Comparison of ENCODE assay signal across 8 cellular contexts in genomic region chr12:53543539-53543938, GRCh38. TPM values are rescaled to one million over a fixed set of nuclear protein-coding genes. Genes with fewer than 3 reads are reported as not detected.
DNase-seq lines count a peak whose midpoint lies in the region; ATAC-seq and TF ChIP-seq lines count a peak whose summit lies in the region.

No MANE protein-coding gene starts in this region.

- no peaks in the 10 kb centered on the region for H4K20me1 ChIP-seq in PC-9 (ENCODE audit: insufficient read depth)
- no peaks in the 10 kb centered on the region for H4K20me1 ChIP-seq in osteoblast (ENCODE audit: insufficient read depth, low read length)

- H3K36me3 ChIP-seq in HUES64 (ENCODE audit: insufficient read depth, low read length) (peaks cover 27% of the 10 kb centered on the region), PC-9 (ENCODE audit: low read depth) (peaks cover 11% of the 10 kb centered on the region; the same call in 1 of the 2 replicates), gastroesophageal sphincter (peaks cover 0 to 75% of the 10 kb centered on the region in 2 donors), osteoblast (ENCODE audit: insufficient read depth, low read length) (peaks cover 39% of the 10 kb centered on the region), tibial nerve (peaks cover 0 to 65% (median 5%) of the 10 kb centered on the region in 3 donors)

- H3K79me2 ChIP-seq in PC-9 (ENCODE audit: low read depth) (no peaks in the 10 kb centered on the region), osteoblast (ENCODE audit: insufficient read depth, low read length) (no peaks in the 10 kb centered on the region)

- peak overlapping the region; percentile 67 for H3K27ac ChIP-seq in HUES64 (ENCODE audit: low read depth, low read length)
- H3K27ac ChIP-seq in PC-9 = 0 out of 2 replicates have a peak overlapping the region, but pooled peaks have one; percentile 4
- H3K27ac ChIP-seq in gastroesophageal sphincter = peak overlapping the region; percentile 63 to 69 (median 68)
- H3K27ac ChIP-seq in osteoblast (ENCODE audit: low read depth, low read length) = peak overlapping the region; percentile 69
- H3K27ac ChIP-seq in tibial nerve = peak overlapping the region in 3 of 4 donors; percentile 30 to 67 (median 58)

- H3K27me3 ChIP-seq in HUES64 (ENCODE audit: insufficient read depth, low read length) (no peaks in the 10 kb centered on the region), PC-9 (ENCODE audit: insufficient read depth, low read depth) (no peaks in the 10 kb centered on the region), gastroesophageal sphincter (no peaks in the 10 kb centered on the region), osteoblast (ENCODE audit: insufficient read depth, low read length) (no peaks in the 10 kb centered on the region), tibial nerve (no peaks in the 10 kb centered on the region)

- POLR2A ChIA-PET in PC-9 (lab: Charles Lee; ENCODE audit: unreplicated experiment) = interaction anchor here (0.7 kb wide), 1 partner anchor 116 kb away, joined by 5 read pairs; no protein-coding TSS in a partner anchor

- no peaks in the 10 kb centered on the region for H3K9me2 ChIP-seq in PC-9 (ENCODE audit: insufficient read depth)

- peaks cover 21% of the 10 kb centered on the region for H3F3A ChIP-seq in PC-9 (ENCODE audit: insufficient read depth, low read depth)

- DNase-seq in AG09319 (ENCODE audit: extremely low read depth, low read depth) (peak; percentile 47), PC-9 (peak in 1 of 2 experiments; percentile 19), osteoblast (ENCODE audit: insufficient read length, low spot score, missing footprints) (peak; percentile 93), tibial nerve (ENCODE audit: low spot score in 2 of 2) (peak; percentile 31 to 55)
- peak; percentile 74 for DNase-seq in activated effector memory CD4-positive, alpha-beta T cell treated with anti-CD3 and anti-CD28 coated beads, Interleukin-2, amount 50 U/mL, for 16 hours

- H3K4me2 ChIP-seq in PC-9 (no peak overlapping the region), osteoblast (ENCODE audit: insufficient read depth, low read length) (no peak overlapping the region)

- WGBS in HUES64 = 41% methylated on average over 5 of the region's 5 CpGs
- WGBS in gastroesophageal sphincter (ENCODE audit: low coverage in 1 of 2), 2 donors = 8 to 13% methylated on average over 5 of the region's 5 CpGs
- WGBS in tibial nerve, 2 donors = 23 to 27% methylated on average over 5 of the region's 5 CpGs

- H3K4me1 ChIP-seq in HUES64 (ENCODE audit: insufficient read depth, low read length) (peaks cover 7% of the 10 kb centered on the region; the same call in 1 of the 2 replicates), PC-9 (replicated peaks; ENCODE audit: insufficient read depth) (peaks cover 16% of the 10 kb centered on the region), gastroesophageal sphincter (peaks cover 0 to 28% (median 2%) of the 10 kb centered on the region in 3 donors), osteoblast (ENCODE audit: insufficient read depth, low read length) (peaks cover 13% of the 10 kb centered on the region), tibial nerve (peaks cover 0 to 29% (median 8%) of the 10 kb centered on the region in 4 donors)

- H3K4me3 ChIP-seq in HUES64 (ENCODE audit: low read length) = no peak overlapping the region
- no peak overlapping the region for H3K4me3 ChIP-seq in PC-9
- H3K4me3 ChIP-seq in gastroesophageal sphincter = no peak overlapping the region
- H3K4me3 ChIP-seq in osteoblast (ENCODE audit: insufficient read depth, low read length) = no peak overlapping the region
- H3K4me3 ChIP-seq in tibial nerve = no peak overlapping the region

- TF ChIP-seq POLR2A in gastroesophageal sphincter (IDR thresholded peaks at IDR 0.05) (no peak), tibial nerve (IDR thresholded peaks at IDR 0.05) (no peak)

- ATAC-seq in GM18909 (IDR thresholded peaks at IDR 0.05; ENCODE audit: poor library complexity, unreplicated experiment) (peak; percentile 63), gastroesophageal sphincter (peak; percentile 90)

- H3K9me3 ChIP-seq in HUES64 (ENCODE audit: insufficient read depth, low read depth, low read length) = no peaks in the 10 kb centered on the region
- no peaks in the 10 kb centered on the region for H3K9me3 ChIP-seq in PC-9 (ENCODE audit: insufficient read depth, low read depth)
- H3K9me3 ChIP-seq in gastroesophageal sphincter = no peaks in the 10 kb centered on the region
- no peaks in the 10 kb centered on the region for H3K9me3 ChIP-seq in osteoblast (ENCODE audit: low read depth, low read length)
- H3K9me3 ChIP-seq in tibial nerve = no peaks in the 10 kb centered on the region

- TF ChIP-seq CTCF in AG09319 (IDR thresholded peaks at IDR 0.05; ENCODE audit: low read depth, low read length) = peak; percentile 92
- TF ChIP-seq CTCF in PC-9 (conservative IDR thresholded peaks at IDR 0.05) = peak; percentile 76
- peak; percentile 79 to 98 (median 90) for TF ChIP-seq CTCF in gastroesophageal sphincter (IDR thresholded peaks at IDR 0.05)
- TF ChIP-seq CTCF in osteoblast (IDR thresholded peaks at IDR 0.05; ENCODE audit: extremely low read depth, low read depth, low read length) = peak; percentile 98
- TF ChIP-seq CTCF in tibial nerve (IDR thresholded peaks at IDR 0.05) = peak; percentile 61 to 92 (median 78)

- no peak overlapping the region for H2AFZ ChIP-seq in PC-9
- peak overlapping the region; percentile 35 for H2AFZ ChIP-seq in osteoblast (ENCODE audit: low read length)

- CTCF ChIA-PET in PC-9 (lab: Charles Lee) = interaction anchor here (0.5 to 1.4 kb wide), 4 partner anchors 44 to 825 kb away, joined by 3 to 6 read pairs (median 3); partner anchors contain the start of gene ATP5MC2

- H3K9ac ChIP-seq in HUES64 (ENCODE audit: low read depth, low read length) = peak overlapping the region; percentile 42; the same call in 1 of the 2 replicates

- no TSS peak for BruUV-seq in PC-9 (replicated peaks; lab: Mats Ljungman, UMichigan)

- TF ChIP-seq EP300 in gastroesophageal sphincter (IDR thresholded peaks at IDR 0.05) (no peak), tibial nerve (IDR thresholded peaks at IDR 0.05) (peak in 1 of 2 donors; percentile 67)

- intact Hi-C loops in PC-9 (cut with micrococcal nuclease; ENCODE audit: unreplicated experiment) = loop anchor here (1.0 to 5.0 kb wide), 3 partner anchors 133 to 659 kb away; partner anchors contain the start of gene ATP5MC2

RNA-seq across cellular contexts. Expression of gene NPFF, which starts 36.3 kb away (rescaled TPM):
- polyA plus RNA-seq in HUES64 (2013, experiment 1 of 2) = 0.45 TPM
- polyA plus RNA-seq in HUES64 (2013, experiment 2 of 2) = not detected
- total RNA-seq in PC-9 (2021) (not detected in 2 replicates), gastroesophageal sphincter (not detected), osteoblast (not detected in 2 replicates), tibial nerve (not detected)

RNA-seq across cellular contexts. Expression of gene TARBP2, which starts 42.5 kb away (rescaled TPM):
- polyA plus RNA-seq in HUES64 (2013, experiment 1 of 2) = 58.7 TPM
- polyA plus RNA-seq in HUES64 (2013, experiment 2 of 2) = 51.9 TPM
- 47.8 and 53.3 TPM in 2 replicates for total RNA-seq in PC-9 (2021)
- 10 to 100 TPM; 12.1 to 19.6 (median 17.4) TPM for total RNA-seq in gastroesophageal sphincter
- 33.0 and 35.5 TPM in 2 replicates for total RNA-seq in osteoblast
- total RNA-seq in tibial nerve = 10 to 100 TPM; 25.3 to 56.4 (median 36.1) TPM

RNA-seq across cellular contexts. Expression of gene MAP3K12, which starts 44.3 kb away (rescaled TPM):
- 13.1 TPM for polyA plus RNA-seq in HUES64 (2013, experiment 1 of 2)
- polyA plus RNA-seq in HUES64 (2013, experiment 2 of 2) = 11.2 TPM
- total RNA-seq in PC-9 (2021) (14.7 and 18.3 TPM in 2 replicates), gastroesophageal sphincter (10 to 100 TPM; 14.8 to 41.9 (median 20.3) TPM), osteoblast (49.6 and 51.9 TPM in 2 replicates), tibial nerve (10 to 100 TPM; 35.6 to 95.1 (median 58.3) TPM)

Comparison
In these comparisons a context has a peak if more than half of its experiments do, and no peak if none do; other contexts are left out.
1. H3K27ac ChIP-seq: peak in every context shown above with its lines; median percentile 69 in osteoblast; 68 in gastroesophageal sphincter; 67 in HUES64; 58 in tibial nerve; 4 in PC-9.